ENCODE assay signal across 8 cellular contexts in the genomic region with DNA sequence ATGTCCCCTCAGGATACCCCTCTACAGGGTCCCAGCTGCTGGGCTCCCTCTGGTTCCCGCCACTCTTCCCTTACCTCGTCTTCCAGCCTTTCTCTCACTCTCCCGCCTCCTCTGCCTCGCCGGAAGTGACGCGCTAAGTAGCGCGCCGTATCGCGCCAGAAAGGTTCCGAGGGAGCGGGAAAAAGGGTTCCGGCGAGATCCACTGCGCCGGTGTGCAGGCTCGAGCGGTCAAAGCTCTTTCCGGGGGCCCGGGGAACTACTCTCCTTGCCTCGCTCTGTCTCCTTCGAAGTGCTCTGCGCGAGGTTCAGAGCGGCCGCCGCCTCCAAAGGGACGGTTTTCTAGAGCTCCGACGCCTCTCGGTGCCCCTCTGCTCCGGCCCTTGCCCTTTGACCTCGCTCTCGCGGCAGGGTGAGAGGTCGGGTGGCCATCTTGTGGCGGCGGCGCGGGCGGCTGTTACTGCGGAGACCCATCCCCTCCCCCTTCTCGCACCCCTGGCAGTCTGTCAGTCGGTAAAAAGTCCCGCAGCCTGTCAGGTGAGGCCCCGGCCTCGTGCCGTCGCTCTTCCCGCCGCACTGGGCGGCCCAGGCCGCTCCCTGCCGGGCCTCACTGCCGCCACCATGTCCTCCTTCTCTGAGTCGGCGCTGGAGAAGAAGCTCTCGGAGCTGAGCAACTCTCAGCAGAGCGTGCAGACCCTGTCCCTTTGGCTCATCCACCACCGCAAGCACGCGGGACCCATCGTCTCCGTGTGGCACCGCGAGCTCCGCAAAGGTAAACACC. TPM values are rescaled to one million over a fixed set of nuclear protein-coding genes. Genes with fewer than 3 reads are reported as not detected.
DNase-seq lines count a peak whose midpoint lies in the region; ATAC-seq and TF ChIP-seq lines count a peak whose summit lies in the region.

A gene with protein sequence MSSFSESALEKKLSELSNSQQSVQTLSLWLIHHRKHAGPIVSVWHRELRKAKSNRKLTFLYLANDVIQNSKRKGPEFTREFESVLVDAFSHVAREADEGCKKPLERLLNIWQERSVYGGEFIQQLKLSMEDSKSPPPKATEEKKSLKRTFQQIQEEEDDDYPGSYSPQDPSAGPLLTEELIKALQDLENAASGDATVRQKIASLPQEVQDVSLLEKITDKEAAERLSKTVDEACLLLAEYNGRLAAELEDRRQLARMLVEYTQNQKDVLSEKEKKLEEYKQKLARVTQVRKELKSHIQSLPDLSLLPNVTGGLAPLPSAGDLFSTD (plus strand): TSS at position 417 of the 778 bp plus-strand sequence. CDS start 202 bp downstream, at position 619.
A gene (minus strand): TSS at position 127 of the 778 bp plus-strand sequence. CDS start 19,640 bp downstream, outside the sequence.

- peak within 1 kb of the TSS; percentile 96 for H2AFZ ChIP-seq in GM23248
- peak within 1 kb of the TSS; percentile 56 for H2AFZ ChIP-seq in fibroblast of lung (ENCODE audit: low read length)

- H3K27me3 ChIP-seq in DOHH2 (ENCODE audit: control insufficient read depth, low read length) (no peaks in the 10 kb centered on the region), GM23248 (replicated peaks; ENCODE audit: insufficient read depth) (no peaks in the 10 kb centered on the region), RWPE2 (ENCODE audit: insufficient read depth, poor library complexity, severe bottlenecking) (no peaks in the 10 kb centered on the region), fibroblast of lung (ENCODE audit: control insufficient read depth, insufficient read depth, low read length) (no peaks in the 10 kb centered on the region)
- no peaks in the 10 kb centered on the region for H3K27me3 ChIP-seq in naive thymus-derived CD4-positive, alpha-beta T cell (ENCODE audit: control insufficient read depth in 2 of 2, insufficient read depth in 2 of 2, low read length in 2 of 2)

- H3K4me3 Mint-ChIP-seq in activated T-helper 2 cell treated with anti-CD3 and anti-CD28 coated beads, Interferon-gamma antibody, Interleukin-2, Interleukin-4, amounts not matched to agents 10 μg/mL and 5 μg/mL and 100 μg/mL, durations not matched to agents 14 hours and 24 hours and 36 hours (ENCODE audit: low read depth): peak within 1 kb of the TSS; percentile 99
- peak within 1 kb of the TSS; percentile 92 to 99 (median 96) for H3K4me3 Mint-ChIP-seq in naive thymus-derived CD4-positive, alpha-beta T cell
- H3K4me3 Mint-ChIP-seq in stimulated activated memory B cell treated with anti-CD40 and anti-IgM and Interleukin-4, amounts not matched to agents 10 μg/mL and 1 μg/mL and 100 μg/mL, for 72 hours: peak within 1 kb of the TSS; percentile 91

- no peaks in the 10 kb centered on the region for H3K27me3 Mint-ChIP-seq in activated T-helper 2 cell treated with anti-CD3 and anti-CD28 coated beads, Interferon-gamma antibody, Interleukin-2, Interleukin-4, amounts not matched to agents 10 μg/mL and 5 μg/mL and 100 μg/mL, durations not matched to agents 14 hours and 24 hours and 36 hours (ENCODE audit: low read depth)
- peaks cover 0 to 4% (median 0%) of the 10 kb centered on the region in 5 donors for H3K27me3 Mint-ChIP-seq in naive thymus-derived CD4-positive, alpha-beta T cell
- no peaks in the 10 kb centered on the region for H3K27me3 Mint-ChIP-seq in stimulated activated memory B cell treated with anti-CD40 and anti-IgM and Interleukin-4, amounts not matched to agents 10 μg/mL and 1 μg/mL and 100 μg/mL, for 72 hours

- H3K79me2 ChIP-seq in DOHH2 (ENCODE audit: control insufficient read depth, low read length) (peaks cover 99% of the 10 kb centered on the region), GM23248 (ENCODE audit: insufficient read depth) (peaks cover 98% of the 10 kb centered on the region), fibroblast of lung (ENCODE audit: control insufficient read depth, insufficient read depth, low read length) (peaks cover 72% of the 10 kb centered on the region)

- H3F3A ChIP-seq in DOHH2 (ENCODE audit: control insufficient read depth, insufficient read depth): no peaks in the 10 kb centered on the region
- H3F3A ChIP-seq in GM23248 (ENCODE audit: insufficient read depth): no peaks in the 10 kb centered on the region

- H3K4me1 ChIP-seq in DOHH2 (ENCODE audit: control insufficient read depth, low read length) (peaks cover 62% of the 10 kb centered on the region), GM23248 (ENCODE audit: insufficient read depth) (peaks cover 17% of the 10 kb centered on the region), RWPE2 (ENCODE audit: insufficient read depth, poor library complexity, severe bottlenecking) (peaks cover 37% of the 10 kb centered on the region), fibroblast of lung (ENCODE audit: control insufficient read depth, extremely low read depth, insufficient read depth, low read length) (peaks cover 6% of the 10 kb centered on the region)
- peaks cover 35 to 41% of the 10 kb centered on the region in 2 donors for H3K4me1 ChIP-seq in naive thymus-derived CD4-positive, alpha-beta T cell (ENCODE audit: control insufficient read depth in 2 of 2, insufficient read depth in 2 of 2, low read length in 2 of 2)

- H3K4me1 Mint-ChIP-seq in activated T-helper 2 cell treated with anti-CD3 and anti-CD28 coated beads, Interferon-gamma antibody, Interleukin-2, Interleukin-4, amounts not matched to agents 10 μg/mL and 5 μg/mL and 100 μg/mL, durations not matched to agents 14 hours and 24 hours and 36 hours (ENCODE audit: low read depth): peaks cover 54% of the 10 kb centered on the region
- H3K4me1 Mint-ChIP-seq in naive thymus-derived CD4-positive, alpha-beta T cell: peaks cover 54 to 87% (median 72%) of the 10 kb centered on the region in 7 donors
- peaks cover 57% of the 10 kb centered on the region for H3K4me1 Mint-ChIP-seq in stimulated activated memory B cell treated with anti-CD40 and anti-IgM and Interleukin-4, amounts not matched to agents 10 μg/mL and 1 μg/mL and 100 μg/mL, for 72 hours

- no peaks in the 10 kb centered on the region for H3K9me2 ChIP-seq in DOHH2 (replicated peaks; ENCODE audit: control insufficient read depth, low read length)
- no peaks in the 10 kb centered on the region for H3K9me2 ChIP-seq in GM23248 (ENCODE audit: insufficient read depth)

- TF ChIP-seq CTCF in DOHH2 (IDR thresholded peaks at IDR 0.05; ENCODE audit: low read depth, low read length, poor library complexity, severe bottlenecking) (no peak), LNCaP clone FGC (IDR thresholded peaks at IDR 0.05; ENCODE audit: control insufficient read depth, extremely low read depth, insufficient read depth) (no peak), RWPE2 (IDR thresholded peaks at IDR 0.05; ENCODE audit: poor library complexity, severe bottlenecking) (peak; percentile 12), fibroblast of lung (conservative IDR thresholded peaks at IDR 0.05 in 1 of 2, IDR thresholded peaks at IDR 0.05 in 1 of 2; ENCODE audit: low read depth in 1 of 2, low read length in 2 of 2) (no peak)

- H3K27ac ChIP-seq in DOHH2 (ENCODE audit: low read depth, low read length) (peak within 1 kb of the TSS; percentile 58), GM23248 (peak within 1 kb of the TSS; percentile 74), RWPE2 (ENCODE audit: poor library complexity, severe bottlenecking) (peak within 1 kb of the TSS; percentile 60), fibroblast of lung (ENCODE audit: insufficient read depth, low read length) (peak within 1 kb of the TSS; percentile 96)
- peak within 1 kb of the TSS; percentile 93 for H3K27ac ChIP-seq in naive thymus-derived CD4-positive, alpha-beta T cell (ENCODE audit: low read depth, low read length)

- peak within 1 kb of the TSS; percentile 97 for H3K9ac ChIP-seq in GM23248
- H3K9ac ChIP-seq in fibroblast of lung (ENCODE audit: insufficient read depth, low read length): peak within 1 kb of the TSS; percentile 95

- WGBS in GM23248 (ENCODE audit: low coverage in 1 of 2, low lambda C conversion rate in 2 of 2, missing lambda C conversion rate in 2 of 2), 2 experiments: 0 to 1% methylated on average over 65 of the region's 69 CpGs

- POLR2A ChIA-PET in naive thymus-derived CD4-positive, alpha-beta T cell (lab: Charles Lee): interaction anchor here (0.6 to 2.4 kb wide), 9 partner anchors 10 to 929 kb away, joined by 3 to 5 read pairs (median 3); a partner anchor contains a TSS

- intact Hi-C loops in activated T-helper 2 cell treated with anti-CD3 and anti-CD28 coated beads, Interferon-gamma antibody, Interleukin-2, Interleukin-4, amounts not matched to agents 10 μg/mL and 5 μg/mL and 100 μg/mL, durations not matched to agents 14 hours and 24 hours and 36 hours (cut with micrococcal nuclease): no loop called here
- intact Hi-C loops in naive thymus-derived CD4-positive, alpha-beta T cell (cut with micrococcal nuclease): loop anchor here (1.0 to 5.0 kb wide), 6 partner anchors 24 to 744 kb away; a partner anchor contains a TSS

- H3K9me3 Mint-ChIP-seq in activated T-helper 2 cell treated with anti-CD3 and anti-CD28 coated beads, Interferon-gamma antibody, Interleukin-2, Interleukin-4, amounts not matched to agents 10 μg/mL and 5 μg/mL and 100 μg/mL, durations not matched to agents 14 hours and 24 hours and 36 hours: no peaks in the 10 kb centered on the region
- H3K9me3 Mint-ChIP-seq in naive thymus-derived CD4-positive, alpha-beta T cell: no peaks in the 10 kb centered on the region
- H3K9me3 Mint-ChIP-seq in stimulated activated memory B cell treated with anti-CD40 and anti-IgM and Interleukin-4, amounts not matched to agents 10 μg/mL and 1 μg/mL and 100 μg/mL, for 72 hours: peaks cover 4% of the 10 kb centered on the region

- H3K4me3 ChIP-seq in DOHH2 (ENCODE audit: low read length) (peak within 1 kb of the TSS; percentile 88), GM23248 (peak within 1 kb of the TSS; percentile 97), LNCaP clone FGC (ENCODE audit: low read depth, low read length) (peak within 1 kb of the TSS; percentile 95), RWPE2 (ENCODE audit: severe bottlenecking) (peak within 1 kb of the TSS; percentile 79), fibroblast of lung (replicated peaks in 1 of 4; ENCODE audit: control extremely low read depth in 1 of 4, insufficient read depth in 1 of 4, low read depth in 3 of 4, low read length in 4 of 4) (peak within 1 kb of the TSS; percentile 83 to 95 (median 87))
- peak within 1 kb of the TSS; percentile 94 for H3K4me3 ChIP-seq in naive thymus-derived CD4-positive, alpha-beta T cell (ENCODE audit: low read length)

- H3K4me2 ChIP-seq in DOHH2 (ENCODE audit: low read length) (peak within 1 kb of the TSS; percentile 89), GM23248 (ENCODE audit: unreplicated experiment) (peak within 1 kb of the TSS; percentile 98), fibroblast of lung (ENCODE audit: extremely low read depth, insufficient read depth, low read length) (peak within 1 kb of the TSS; percentile 100)

- DNase-seq in GM23248: peak; percentile 96
- peak; percentile 65 for DNase-seq in LNCaP clone FGC (ENCODE audit: low read depth)
- peak; percentile 97 for DNase-seq in RWPE2 (ENCODE audit: low spot score)
- DNase-seq in activated T-helper 2 cell treated with anti-CD3 and anti-CD28 coated beads, Interferon-gamma antibody, Interleukin-2, Interleukin-4, amounts not matched to agents 10 μg/mL and 5 μg/mL and 100 μg/mL, durations not matched to agents 14 hours and 24 hours and 36 hours (ENCODE audit: low spot score): peak; percentile 87
- DNase-seq in fibroblast of lung (ENCODE audit: low read depth in 2 of 2): peak; percentile 85 to 87
- peak; percentile 84 to 92 (median 90) for DNase-seq in naive thymus-derived CD4-positive, alpha-beta T cell

- H3K36me3 ChIP-seq in DOHH2 (ENCODE audit: control insufficient read depth, low read length) (peaks cover 66% of the 10 kb centered on the region), GM23248 (ENCODE audit: low read depth) (peaks cover 4% of the 10 kb centered on the region; the same call in 1 of the 2 replicates), RWPE2 (ENCODE audit: low read depth) (peaks cover 59% of the 10 kb centered on the region), fibroblast of lung (ENCODE audit: control insufficient read depth, insufficient read depth, low read length) (no peaks in the 10 kb centered on the region)
- peaks cover 0 to 7% (median 0%) of the 10 kb centered on the region in 3 experiments for H3K36me3 ChIP-seq in naive thymus-derived CD4-positive, alpha-beta T cell (ENCODE audit: control insufficient read depth in 2 of 3, insufficient read depth in 3 of 3, low read length in 3 of 3)

- H3K9me3 ChIP-seq in DOHH2 (ENCODE audit: control insufficient read depth, insufficient read depth, low read length) (no peaks in the 10 kb centered on the region), GM23248 (ENCODE audit: low read depth) (no peaks in the 10 kb centered on the region), RWPE2 (ENCODE audit: severe bottlenecking) (no peaks in the 10 kb centered on the region), fibroblast of lung (ENCODE audit: control insufficient read depth, insufficient read depth, low read depth, low read length) (no peaks in the 10 kb centered on the region)
- H3K9me3 ChIP-seq in naive thymus-derived CD4-positive, alpha-beta T cell (ENCODE audit: control insufficient read depth in 2 of 3, low read length in 3 of 3): no peaks in the 10 kb centered on the region

- H3K36me3 Mint-ChIP-seq in activated T-helper 2 cell treated with anti-CD3 and anti-CD28 coated beads, Interferon-gamma antibody, Interleukin-2, Interleukin-4, amounts not matched to agents 10 μg/mL and 5 μg/mL and 100 μg/mL, durations not matched to agents 14 hours and 24 hours and 36 hours (ENCODE audit: low read depth): peaks cover 40% of the 10 kb centered on the region
- peaks cover 0 to 28% (median 4%) of the 10 kb centered on the region in 5 donors for H3K36me3 Mint-ChIP-seq in naive thymus-derived CD4-positive, alpha-beta T cell
- peaks cover 22% of the 10 kb centered on the region for H3K36me3 Mint-ChIP-seq in stimulated activated memory B cell treated with anti-CD40 and anti-IgM and Interleukin-4, amounts not matched to agents 10 μg/mL and 1 μg/mL and 100 μg/mL, for 72 hours

- in situ Hi-C loops in GM23248 (cut with MboI): no loop called here

- H4K20me1 ChIP-seq in DOHH2 (ENCODE audit: control insufficient read depth, insufficient read depth, low read depth, low read length) (no peaks in the 10 kb centered on the region), GM23248 (ENCODE audit: insufficient read depth) (no peaks in the 10 kb centered on the region), fibroblast of lung (ENCODE audit: control insufficient read depth, extremely low read depth, insufficient read depth, low read length) (no peaks in the 10 kb centered on the region)

- peak within 1 kb of the TSS; percentile 98 for H3K27ac Mint-ChIP-seq in activated T-helper 2 cell treated with anti-CD3 and anti-CD28 coated beads, Interferon-gamma antibody, Interleukin-2, Interleukin-4, amounts not matched to agents 10 μg/mL and 5 μg/mL and 100 μg/mL, durations not matched to agents 14 hours and 24 hours and 36 hours
- H3K27ac Mint-ChIP-seq in naive thymus-derived CD4-positive, alpha-beta T cell: peak within 1 kb of the TSS; percentile 91 to 100 (median 99)
- peak within 1 kb of the TSS; percentile 98 for H3K27ac Mint-ChIP-seq in stimulated activated memory B cell treated with anti-CD40 and anti-IgM and Interleukin-4, amounts not matched to agents 10 μg/mL and 1 μg/mL and 100 μg/mL, for 72 hours

- CTCF ChIA-PET in naive thymus-derived CD4-positive, alpha-beta T cell (lab: Charles Lee): interaction anchor here (0.7 to 1.5 kb wide), 2 partner anchors 18 to 24 kb away, joined by 3 to 6 read pairs; no protein-coding TSS in a partner anchor

- peak; percentile 89 for ATAC-seq in RWPE2 (ENCODE audit: low read depth)
- ATAC-seq in naive thymus-derived CD4-positive, alpha-beta T cell: peak; percentile 92
- peak; percentile 96 for ATAC-seq in stimulated activated memory B cell treated with anti-CD40 and anti-IgM and Interleukin-4, amounts not matched to agents 10 μg/mL and 1 μg/mL and 100 μg/mL, for 72 hours

RNA-seq across cellular contexts. Expression of the first gene that starts in this region (rescaled TPM):
- total RNA-seq in GM23248 (2014; rRNA removed; shearing (Covaris generic)): 13.5 and 19.6 TPM in 2 replicates
- polyA plus RNA-seq in GM23248 (2016; fragmentation: Nextera tagmentation; extraction: Ambion mirVana) (14.4 and 15.6 TPM in 2 replicates), fibroblast of lung (17.5 and 23.9 TPM in 2 replicates)
- 39.4 and 42.6 TPM in 2 replicates for total RNA-seq in activated T-helper 2 cell treated with anti-CD3 and anti-CD28 coated beads, Interferon-gamma antibody, Interleukin-2, Interleukin-4, amounts not matched to agents 10 μg/mL and 5 μg/mL and 100 μg/mL, durations not matched to agents 14 hours and 24 hours and 36 hours
- total RNA-seq in fibroblast of lung: 21.1 and 23.8 TPM in 2 replicates
- polyA plus RNA-seq in fibroblast of lung (2012): 9.8 and 12.7 TPM in 2 replicates
- 14.9 and 18.0 TPM in 2 replicates for polyA minus RNA-seq in fibroblast of lung (ENCODE audit: low replicate concordance)
- total RNA-seq in naive thymus-derived CD4-positive, alpha-beta T cell: 10 to 100 TPM; 43.5 to 49.1 (median 45.5) TPM
- 1 to 10 TPM; 3.4 to 9.4 TPM for polyA plus RNA-seq in naive thymus-derived CD4-positive, alpha-beta T cell

RNA-seq across cellular contexts. Expression of the second gene that starts in this region (rescaled TPM):
- total RNA-seq in GM23248 (2014; rRNA removed; shearing (Covaris generic)): 9.9 and 12.1 TPM in 2 replicates
- polyA plus RNA-seq in GM23248 (2016; fragmentation: Nextera tagmentation; extraction: Ambion mirVana) (12.2 and 13.3 TPM in 2 replicates), fibroblast of lung (12.6 and 17.9 TPM in 2 replicates)
- 35.7 and 36.7 TPM in 2 replicates for total RNA-seq in activated T-helper 2 cell treated with anti-CD3 and anti-CD28 coated beads, Interferon-gamma antibody, Interleukin-2, Interleukin-4, amounts not matched to agents 10 μg/mL and 5 μg/mL and 100 μg/mL, durations not matched to agents 14 hours and 24 hours and 36 hours
- 15.9 and 20.0 TPM in 2 replicates for total RNA-seq in fibroblast of lung
- 7.5 and 11.8 TPM in 2 replicates for polyA plus RNA-seq in fibroblast of lung (2012)
- polyA minus RNA-seq in fibroblast of lung (ENCODE audit: low replicate concordance): 22.2 and 30.7 TPM in 2 replicates
- 10 to 100 TPM; 15.9 to 29.8 (median 25.3) TPM for total RNA-seq in naive thymus-derived CD4-positive, alpha-beta T cell
- polyA plus RNA-seq in naive thymus-derived CD4-positive, alpha-beta T cell: 10 to 100 TPM; 15.0 to 25.0 TPM

Comparison
In these comparisons a context has a peak if more than half of its experiments do, and no peak if none do; other contexts are left out.
1. Peak in every context shown above with its lines: DNase-seq, ATAC-seq, H3K4me3 ChIP-seq and H3K27ac ChIP-seq.